In the genomic region with DNA sequence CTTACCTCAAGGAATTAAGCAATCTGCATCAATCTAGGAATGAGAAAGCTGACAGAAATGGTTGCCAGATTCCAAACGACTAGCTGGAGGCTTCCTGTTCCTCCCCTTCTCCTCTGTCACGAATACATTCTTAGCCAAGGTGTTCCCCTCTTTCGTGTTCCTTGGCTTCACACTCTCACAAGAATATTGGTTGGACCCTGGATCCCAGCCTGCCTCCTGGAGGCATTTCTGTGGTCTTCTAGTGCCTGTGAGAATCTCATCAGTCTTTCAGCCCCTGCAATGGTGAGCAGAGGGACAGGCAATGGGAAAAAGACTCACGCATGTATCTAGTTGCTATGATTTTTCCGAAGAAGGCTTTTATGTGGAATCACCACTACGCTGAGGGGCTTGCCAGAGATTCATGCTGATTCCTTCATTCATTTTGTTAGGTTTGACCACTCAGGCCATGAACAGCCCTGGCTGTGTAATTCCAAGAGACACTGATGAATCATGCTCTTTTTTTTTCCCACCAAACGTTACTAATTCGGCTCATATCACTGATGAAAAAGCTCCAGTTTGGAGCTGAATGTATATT, we compare ENCODE assay signal across 2 cellular contexts.
TF ChIP-seq lines count a peak whose summit lies in the region.

No MANE protein-coding gene starts in this region.

TF ChIP-seq in A549, 52 proteins besides CTCF, POLR2A, EP300 and RAD21 (continued from another document):
- TF ChIP-seq GATA3 (IDR thresholded peaks at IDR 0.05; ENCODE audit: borderline replicate concordance) (no peak), TP53 (CRISPR knock-in tag; IDR thresholded peaks at IDR 0.05) (no peak), CEBPB (IDR thresholded peaks at IDR 0.05) (no peak), FOSL2 (IDR thresholded peaks at IDR 0.05) (no peak), FOSL2 (CRISPR knock-in tag; IDR thresholded peaks at IDR 0.05) (peak; percentile 14; the same call in 1 of the 2 replicates), ZSCAN20 (CRISPR knock-in tag; IDR thresholded peaks at IDR 0.05) (no peak)
TF ChIP-seq in A549: peak in this region for 1.

TF ChIP-seq in GM12878, 131 proteins besides CTCF, POLR2A, EP300 and RAD21:
- TF ChIP-seq, protein P1, sequence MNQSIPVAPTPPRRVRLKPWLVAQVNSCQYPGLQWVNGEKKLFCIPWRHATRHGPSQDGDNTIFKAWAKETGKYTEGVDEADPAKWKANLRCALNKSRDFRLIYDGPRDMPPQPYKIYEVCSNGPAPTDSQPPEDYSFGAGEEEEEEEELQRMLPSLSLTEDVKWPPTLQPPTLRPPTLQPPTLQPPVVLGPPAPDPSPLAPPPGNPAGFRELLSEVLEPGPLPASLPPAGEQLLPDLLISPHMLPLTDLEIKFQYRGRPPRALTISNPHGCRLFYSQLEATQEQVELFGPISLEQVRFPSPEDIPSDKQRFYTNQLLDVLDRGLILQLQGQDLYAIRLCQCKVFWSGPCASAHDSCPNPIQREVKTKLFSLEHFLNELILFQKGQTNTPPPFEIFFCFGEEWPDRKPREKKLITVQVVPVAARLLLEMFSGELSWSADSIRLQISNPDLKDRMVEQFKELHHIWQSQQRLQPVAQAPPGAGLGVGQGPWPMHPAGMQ (IDR thresholded peaks at IDR 0.05; ENCODE audit: borderline replicate concordance), result no peak
- TF ChIP-seq CHD1 (IDR thresholded peaks at IDR 0.05; ENCODE audit: low read depth, low read length), result no peak
- TF ChIP-seq, protein P2, sequence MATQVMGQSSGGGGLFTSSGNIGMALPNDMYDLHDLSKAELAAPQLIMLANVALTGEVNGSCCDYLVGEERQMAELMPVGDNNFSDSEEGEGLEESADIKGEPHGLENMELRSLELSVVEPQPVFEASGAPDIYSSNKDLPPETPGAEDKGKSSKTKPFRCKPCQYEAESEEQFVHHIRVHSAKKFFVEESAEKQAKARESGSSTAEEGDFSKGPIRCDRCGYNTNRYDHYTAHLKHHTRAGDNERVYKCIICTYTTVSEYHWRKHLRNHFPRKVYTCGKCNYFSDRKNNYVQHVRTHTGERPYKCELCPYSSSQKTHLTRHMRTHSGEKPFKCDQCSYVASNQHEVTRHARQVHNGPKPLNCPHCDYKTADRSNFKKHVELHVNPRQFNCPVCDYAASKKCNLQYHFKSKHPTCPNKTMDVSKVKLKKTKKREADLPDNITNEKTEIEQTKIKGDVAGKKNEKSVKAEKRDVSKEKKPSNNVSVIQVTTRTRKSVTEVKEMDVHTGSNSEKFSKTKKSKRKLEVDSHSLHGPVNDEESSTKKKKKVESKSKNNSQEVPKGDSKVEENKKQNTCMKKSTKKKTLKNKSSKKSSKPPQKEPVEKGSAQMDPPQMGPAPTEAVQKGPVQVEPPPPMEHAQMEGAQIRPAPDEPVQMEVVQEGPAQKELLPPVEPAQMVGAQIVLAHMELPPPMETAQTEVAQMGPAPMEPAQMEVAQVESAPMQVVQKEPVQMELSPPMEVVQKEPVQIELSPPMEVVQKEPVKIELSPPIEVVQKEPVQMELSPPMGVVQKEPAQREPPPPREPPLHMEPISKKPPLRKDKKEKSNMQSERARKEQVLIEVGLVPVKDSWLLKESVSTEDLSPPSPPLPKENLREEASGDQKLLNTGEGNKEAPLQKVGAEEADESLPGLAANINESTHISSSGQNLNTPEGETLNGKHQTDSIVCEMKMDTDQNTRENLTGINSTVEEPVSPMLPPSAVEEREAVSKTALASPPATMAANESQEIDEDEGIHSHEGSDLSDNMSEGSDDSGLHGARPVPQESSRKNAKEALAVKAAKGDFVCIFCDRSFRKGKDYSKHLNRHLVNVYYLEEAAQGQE (IDR thresholded peaks at IDR 0.05; ENCODE audit: low read depth, low read length), result no peak
- TF ChIP-seq SREBF1 (IDR thresholded peaks at IDR 0.05; ENCODE audit: low read length), result no peak
- TF ChIP-seq, protein P3, sequence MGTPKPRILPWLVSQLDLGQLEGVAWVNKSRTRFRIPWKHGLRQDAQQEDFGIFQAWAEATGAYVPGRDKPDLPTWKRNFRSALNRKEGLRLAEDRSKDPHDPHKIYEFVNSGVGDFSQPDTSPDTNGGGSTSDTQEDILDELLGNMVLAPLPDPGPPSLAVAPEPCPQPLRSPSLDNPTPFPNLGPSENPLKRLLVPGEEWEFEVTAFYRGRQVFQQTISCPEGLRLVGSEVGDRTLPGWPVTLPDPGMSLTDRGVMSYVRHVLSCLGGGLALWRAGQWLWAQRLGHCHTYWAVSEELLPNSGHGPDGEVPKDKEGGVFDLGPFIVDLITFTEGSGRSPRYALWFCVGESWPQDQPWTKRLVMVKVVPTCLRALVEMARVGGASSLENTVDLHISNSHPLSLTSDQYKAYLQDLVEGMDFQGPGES (IDR thresholded peaks at IDR 0.05), result no peak
- TF ChIP-seq RELA (IDR thresholded peaks at IDR 0.05; ENCODE audit: borderline replicate concordance, partially characterized antibody), result no peak
- TF ChIP-seq ZNF207 (IDR thresholded peaks at IDR 0.05; ENCODE audit: borderline replicate concordance), result no peak
- no peak for TF ChIP-seq STAT3 (IDR thresholded peaks at IDR 0.05; ENCODE audit: low read depth, low read length)
- TF ChIP-seq ESRRA (IDR thresholded peaks at IDR 0.05; ENCODE audit: low read length), result no peak
- TF ChIP-seq, protein P4, sequence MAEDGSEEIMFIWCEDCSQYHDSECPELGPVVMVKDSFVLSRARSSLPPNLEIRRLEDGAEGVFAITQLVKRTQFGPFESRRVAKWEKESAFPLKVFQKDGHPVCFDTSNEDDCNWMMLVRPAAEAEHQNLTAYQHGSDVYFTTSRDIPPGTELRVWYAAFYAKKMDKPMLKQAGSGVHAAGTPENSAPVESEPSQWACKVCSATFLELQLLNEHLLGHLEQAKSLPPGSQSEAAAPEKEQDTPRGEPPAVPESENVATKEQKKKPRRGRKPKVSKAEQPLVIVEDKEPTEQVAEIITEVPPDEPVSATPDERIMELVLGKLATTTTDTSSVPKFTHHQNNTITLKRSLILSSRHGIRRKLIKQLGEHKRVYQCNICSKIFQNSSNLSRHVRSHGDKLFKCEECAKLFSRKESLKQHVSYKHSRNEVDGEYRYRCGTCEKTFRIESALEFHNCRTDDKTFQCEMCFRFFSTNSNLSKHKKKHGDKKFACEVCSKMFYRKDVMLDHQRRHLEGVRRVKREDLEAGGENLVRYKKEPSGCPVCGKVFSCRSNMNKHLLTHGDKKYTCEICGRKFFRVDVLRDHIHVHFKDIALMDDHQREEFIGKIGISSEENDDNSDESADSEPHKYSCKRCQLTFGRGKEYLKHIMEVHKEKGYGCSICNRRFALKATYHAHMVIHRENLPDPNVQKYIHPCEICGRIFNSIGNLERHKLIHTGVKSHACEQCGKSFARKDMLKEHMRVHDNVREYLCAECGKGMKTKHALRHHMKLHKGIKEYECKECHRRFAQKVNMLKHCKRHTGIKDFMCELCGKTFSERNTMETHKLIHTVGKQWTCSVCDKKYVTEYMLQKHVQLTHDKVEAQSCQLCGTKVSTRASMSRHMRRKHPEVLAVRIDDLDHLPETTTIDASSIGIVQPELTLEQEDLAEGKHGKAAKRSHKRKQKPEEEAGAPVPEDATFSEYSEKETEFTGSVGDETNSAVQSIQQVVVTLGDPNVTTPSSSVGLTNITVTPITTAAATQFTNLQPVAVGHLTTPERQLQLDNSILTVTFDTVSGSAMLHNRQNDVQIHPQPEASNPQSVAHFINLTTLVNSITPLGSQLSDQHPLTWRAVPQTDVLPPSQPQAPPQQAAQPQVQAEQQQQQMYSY (CRISPR knock-in tag; IDR thresholded peaks at IDR 0.05), result no peak
- no peak for TF ChIP-seq PAX5 (IDR thresholded peaks at IDR 0.05; ENCODE audit: borderline replicate concordance, low read depth, low read length)
- peak; percentile 62; the same call in 1 of the 2 replicates for TF ChIP-seq MTA3 (IDR thresholded peaks at IDR 0.05; ENCODE audit: borderline replicate concordance, low read length)
- no peak for TF ChIP-seq GABPA (IDR thresholded peaks at IDR 0.05; ENCODE audit: low read depth)
- TF ChIP-seq TARDBP (IDR thresholded peaks at IDR 0.05; ENCODE audit: borderline replicate concordance), result no peak
- TF ChIP-seq POLR2AphosphoS5 (IDR thresholded peaks at IDR 0.05; ENCODE audit: low read length), result no peak
- TF ChIP-seq, protein P5, sequence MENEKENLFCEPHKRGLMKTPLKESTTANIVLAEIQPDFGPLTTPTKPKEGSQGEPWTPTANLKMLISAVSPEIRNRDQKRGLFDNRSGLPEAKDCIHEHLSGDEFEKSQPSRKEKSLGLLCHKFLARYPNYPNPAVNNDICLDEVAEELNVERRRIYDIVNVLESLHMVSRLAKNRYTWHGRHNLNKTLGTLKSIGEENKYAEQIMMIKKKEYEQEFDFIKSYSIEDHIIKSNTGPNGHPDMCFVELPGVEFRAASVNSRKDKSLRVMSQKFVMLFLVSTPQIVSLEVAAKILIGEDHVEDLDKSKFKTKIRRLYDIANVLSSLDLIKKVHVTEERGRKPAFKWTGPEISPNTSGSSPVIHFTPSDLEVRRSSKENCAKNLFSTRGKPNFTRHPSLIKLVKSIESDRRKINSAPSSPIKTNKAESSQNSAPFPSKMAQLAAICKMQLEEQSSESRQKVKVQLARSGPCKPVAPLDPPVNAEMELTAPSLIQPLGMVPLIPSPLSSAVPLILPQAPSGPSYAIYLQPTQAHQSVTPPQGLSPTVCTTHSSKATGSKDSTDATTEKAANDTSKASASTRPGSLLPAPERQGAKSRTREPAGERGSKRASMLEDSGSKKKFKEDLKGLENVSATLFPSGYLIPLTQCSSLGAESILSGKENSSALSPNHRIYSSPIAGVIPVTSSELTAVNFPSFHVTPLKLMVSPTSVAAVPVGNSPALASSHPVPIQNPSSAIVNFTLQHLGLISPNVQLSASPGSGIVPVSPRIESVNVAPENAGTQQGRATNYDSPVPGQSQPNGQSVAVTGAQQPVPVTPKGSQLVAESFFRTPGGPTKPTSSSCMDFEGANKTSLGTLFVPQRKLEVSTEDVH (IDR thresholded peaks at IDR 0.05; ENCODE audit: low read depth, partially characterized antibody), result no peak
- TF ChIP-seq RUNX3 (IDR thresholded peaks at IDR 0.05; ENCODE audit: low read length), result peak; percentile 33; the same call in 1 of the 2 replicates
- 0 out of 2 replicates have a peak, but pooled peaks have one; percentile 30 for TF ChIP-seq SMAD5 (IDR thresholded peaks at IDR 0.05; ENCODE audit: low read depth)
- TF ChIP-seq RB1 (IDR thresholded peaks at IDR 0.05; ENCODE audit: borderline replicate concordance), result no peak
- TF ChIP-seq HDGF (IDR thresholded peaks at IDR 0.05), result no peak
- TF ChIP-seq, protein P6, sequence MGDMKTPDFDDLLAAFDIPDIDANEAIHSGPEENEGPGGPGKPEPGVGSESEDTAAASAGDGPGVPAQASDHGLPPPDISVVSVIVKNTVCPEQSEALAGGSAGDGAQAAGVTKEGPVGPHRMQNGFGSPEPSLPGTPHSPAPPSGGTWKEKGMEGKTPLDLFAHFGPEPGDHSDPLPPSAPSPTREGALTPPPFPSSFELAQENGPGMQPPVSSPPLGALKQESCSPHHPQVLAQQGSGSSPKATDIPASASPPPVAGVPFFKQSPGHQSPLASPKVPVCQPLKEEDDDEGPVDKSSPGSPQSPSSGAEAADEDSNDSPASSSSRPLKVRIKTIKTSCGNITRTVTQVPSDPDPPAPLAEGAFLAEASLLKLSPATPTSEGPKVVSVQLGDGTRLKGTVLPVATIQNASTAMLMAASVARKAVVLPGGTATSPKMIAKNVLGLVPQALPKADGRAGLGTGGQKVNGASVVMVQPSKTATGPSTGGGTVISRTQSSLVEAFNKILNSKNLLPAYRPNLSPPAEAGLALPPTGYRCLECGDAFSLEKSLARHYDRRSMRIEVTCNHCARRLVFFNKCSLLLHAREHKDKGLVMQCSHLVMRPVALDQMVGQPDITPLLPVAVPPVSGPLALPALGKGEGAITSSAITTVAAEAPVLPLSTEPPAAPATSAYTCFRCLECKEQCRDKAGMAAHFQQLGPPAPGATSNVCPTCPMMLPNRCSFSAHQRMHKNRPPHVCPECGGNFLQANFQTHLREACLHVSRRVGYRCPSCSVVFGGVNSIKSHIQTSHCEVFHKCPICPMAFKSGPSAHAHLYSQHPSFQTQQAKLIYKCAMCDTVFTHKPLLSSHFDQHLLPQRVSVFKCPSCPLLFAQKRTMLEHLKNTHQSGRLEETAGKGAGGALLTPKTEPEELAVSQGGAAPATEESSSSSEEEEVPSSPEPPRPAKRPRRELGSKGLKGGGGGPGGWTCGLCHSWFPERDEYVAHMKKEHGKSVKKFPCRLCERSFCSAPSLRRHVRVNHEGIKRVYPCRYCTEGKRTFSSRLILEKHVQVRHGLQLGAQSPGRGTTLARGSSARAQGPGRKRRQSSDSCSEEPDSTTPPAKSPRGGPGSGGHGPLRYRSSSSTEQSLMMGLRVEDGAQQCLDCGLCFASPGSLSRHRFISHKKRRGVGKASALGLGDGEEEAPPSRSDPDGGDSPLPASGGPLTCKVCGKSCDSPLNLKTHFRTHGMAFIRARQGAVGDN (IDR thresholded peaks at IDR 0.05), result no peak
- no peak for TF ChIP-seq ZNF384 (IDR thresholded peaks at IDR 0.05; ENCODE audit: borderline replicate concordance, low read depth, low read length)
- TF ChIP-seq ZNF24 (IDR thresholded peaks at IDR 0.05), result no peak
- TF ChIP-seq EED (IDR thresholded peaks at IDR 0.05; ENCODE audit: low read depth), result peak; percentile 51
- TF ChIP-seq, protein P7, sequence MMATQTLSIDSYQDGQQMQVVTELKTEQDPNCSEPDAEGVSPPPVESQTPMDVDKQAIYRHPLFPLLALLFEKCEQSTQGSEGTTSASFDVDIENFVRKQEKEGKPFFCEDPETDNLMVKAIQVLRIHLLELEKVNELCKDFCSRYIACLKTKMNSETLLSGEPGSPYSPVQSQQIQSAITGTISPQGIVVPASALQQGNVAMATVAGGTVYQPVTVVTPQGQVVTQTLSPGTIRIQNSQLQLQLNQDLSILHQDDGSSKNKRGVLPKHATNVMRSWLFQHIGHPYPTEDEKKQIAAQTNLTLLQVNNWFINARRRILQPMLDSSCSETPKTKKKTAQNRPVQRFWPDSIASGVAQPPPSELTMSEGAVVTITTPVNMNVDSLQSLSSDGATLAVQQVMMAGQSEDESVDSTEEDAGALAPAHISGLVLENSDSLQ (IDR thresholded peaks at IDR 0.05), result no peak
- TF ChIP-seq ZSCAN29 (IDR thresholded peaks at IDR 0.05), result no peak
- peak; percentile 64 for TF ChIP-seq JUNB (IDR thresholded peaks at IDR 0.05)
- TF ChIP-seq, protein P8, sequence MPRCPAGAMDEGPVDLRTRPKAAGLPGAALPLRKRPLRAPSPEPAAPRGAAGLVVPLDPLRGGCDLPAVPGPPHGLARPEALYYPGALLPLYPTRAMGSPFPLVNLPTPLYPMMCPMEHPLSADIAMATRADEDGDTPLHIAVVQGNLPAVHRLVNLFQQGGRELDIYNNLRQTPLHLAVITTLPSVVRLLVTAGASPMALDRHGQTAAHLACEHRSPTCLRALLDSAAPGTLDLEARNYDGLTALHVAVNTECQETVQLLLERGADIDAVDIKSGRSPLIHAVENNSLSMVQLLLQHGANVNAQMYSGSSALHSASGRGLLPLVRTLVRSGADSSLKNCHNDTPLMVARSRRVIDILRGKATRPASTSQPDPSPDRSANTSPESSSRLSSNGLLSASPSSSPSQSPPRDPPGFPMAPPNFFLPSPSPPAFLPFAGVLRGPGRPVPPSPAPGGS (IDR thresholded peaks at IDR 0.05; ENCODE audit: borderline replicate concordance, insufficient read depth, low read depth, low read length, poor library complexity, severe bottlenecking), result peak; percentile 16
- peak; percentile 40; the same call in 1 of the 2 replicates for TF ChIP-seq NFIC (IDR thresholded peaks at IDR 0.05; ENCODE audit: low read depth, low read length)
- TF ChIP-seq PAX8 (IDR thresholded peaks at IDR 0.05), result no peak
TF ChIP-seq in GM12878: peak in this region for 7.
